In genomic region chr5:131355972-131356528, GRCh38 we compare ENCODE assay signal across 9 cellular contexts.
DNase-seq lines count a peak whose midpoint lies in the region; ATAC-seq and TF ChIP-seq lines count a peak whose summit lies in the region.
"Had no signal": no experiment of that assay in that cellular context is flagged by ENCODE, and none has a peak within 500 bp of the region (broad histone marks: within the 10 kb centered on the region; RNA-seq: fewer than 3 reads in every experiment).

No MANE protein-coding gene starts in this region.

- peaks cover 49 to 73% (median 55%) of the 10 kb centered on the region in 4 donors for H3K4me1 Mint-ChIP-seq in CD4-positive, CD25-positive, alpha-beta regulatory T cell

- no peaks in the 10 kb centered on the region for H3K27me3 Mint-ChIP-seq in CD4-positive, CD25-positive, alpha-beta regulatory T cell

- no peak for ATAC-seq in CD4-positive, CD25-positive, alpha-beta regulatory T cell (ENCODE audit: low read depth in 2 of 2)
- peak; percentile 42 for ATAC-seq in GM21381 (IDR thresholded peaks at IDR 0.05; ENCODE audit: unreplicated experiment)
- ATAC-seq in HG03045 (IDR thresholded peaks at IDR 0.05; ENCODE audit: unreplicated experiment), result no peak
- ATAC-seq in heart right ventricle, result no peak

- H3K36me3 Mint-ChIP-seq in CD4-positive, CD25-positive, alpha-beta regulatory T cell, result peaks cover 7% of the 10 kb centered on the region

- H3K27ac ChIP-seq in CD4-positive, CD25-positive, alpha-beta regulatory T cell (ENCODE audit: insufficient read depth, low read length, poor library complexity, severe bottlenecking), result peak overlapping the region; percentile 64
- H3K27ac ChIP-seq in heart right ventricle, result no peak overlapping the region

- peak in 1 of 3 donors; percentile 40 for DNase-seq in CD4-positive, CD25-positive, alpha-beta regulatory T cell
- DNase-seq in OCI-M1 (lab: John Stamatoyannopoulos, UW) (peak; percentile 38), fibroblast of the aortic adventitia (ENCODE audit: low read depth) (peak; percentile 51), NCI-H2227 (lab: John Stamatoyannopoulos, UW; ENCODE audit: unreplicated experiment) (no peak), heart right ventricle (no peak), NCI-H82 treated with DMSO at 0.1 percent for 48 hours (lab: John Stamatoyannopoulos, UW; ENCODE audit: unreplicated experiment) (no peak)
- DNase-seq: NCI-H524 treated with DMSO at 0.1 percent for 48 hours had no signal

- no peaks in the 10 kb centered on the region for H3K27me3 ChIP-seq in CD4-positive, CD25-positive, alpha-beta regulatory T cell (ENCODE audit: control insufficient read depth, insufficient read depth, low read length)
- no peaks in the 10 kb centered on the region for H3K27me3 ChIP-seq in heart right ventricle

- peak overlapping the region; percentile 51 for H3K4me3 ChIP-seq in CD4-positive, CD25-positive, alpha-beta regulatory T cell (ENCODE audit: low read depth, low read length)
- no peak overlapping the region for H3K4me3 ChIP-seq in fibroblast of the aortic adventitia (ENCODE audit: low read depth, low read length)
- no peak overlapping the region for H3K4me3 ChIP-seq in heart right ventricle

- intact Hi-C loops in heart right ventricle (cut with DNase I), result no loop called here

- peaks cover 45% of the 10 kb centered on the region for H3K4me1 ChIP-seq in CD4-positive, CD25-positive, alpha-beta regulatory T cell (ENCODE audit: control insufficient read depth, insufficient read depth, low read length, poor library complexity, severe bottlenecking)
- peaks cover 0 to 24% (median 0%) of the 10 kb centered on the region in 9 donors for H3K4me1 ChIP-seq in heart right ventricle

- 43 to 53% methylated on average over 1 of the region's 1 CpG for WGBS in heart right ventricle, 2 donors

- peaks cover 43% of the 10 kb centered on the region for H3K36me3 ChIP-seq in CD4-positive, CD25-positive, alpha-beta regulatory T cell (ENCODE audit: control insufficient read depth, insufficient read depth, low read length)
- H3K36me3 ChIP-seq in heart right ventricle, result peaks cover 0 to 22% (median 13%) of the 10 kb centered on the region in 9 donors

- peak overlapping the region; percentile 64 to 94 (median 79) for H3K27ac Mint-ChIP-seq in CD4-positive, CD25-positive, alpha-beta regulatory T cell

- H3K9me3 Mint-ChIP-seq in CD4-positive, CD25-positive, alpha-beta regulatory T cell, result no peaks in the 10 kb centered on the region

- peak overlapping the region; percentile 11 to 49 (median 25) for H3K4me3 Mint-ChIP-seq in CD4-positive, CD25-positive, alpha-beta regulatory T cell

- TF ChIP-seq CTCF in fibroblast of the aortic adventitia (IDR thresholded peaks at IDR 0.05; ENCODE audit: insufficient read depth, low read length) (no peak), heart right ventricle (IDR thresholded peaks at IDR 0.05) (no peak)

- H3K9me3 ChIP-seq in CD4-positive, CD25-positive, alpha-beta regulatory T cell (ENCODE audit: control insufficient read depth in 2 of 2, low read length in 2 of 2), result no peaks in the 10 kb centered on the region
- H3K9me3 ChIP-seq in heart right ventricle, result no peaks in the 10 kb centered on the region

Comparison
In these comparisons a context has a peak if more than half of its experiments do, and no peak if none do; other contexts are left out.
1. DNase-seq: peak in OCI-M1 (single experiment) and fibroblast of the aortic adventitia (single experiment); none in NCI-H2227 (single experiment), heart right ventricle (0 of 2) and NCI-H82 treated with DMSO at 0.1 percent for 48 hours (single experiment).